In the genomic region with DNA sequence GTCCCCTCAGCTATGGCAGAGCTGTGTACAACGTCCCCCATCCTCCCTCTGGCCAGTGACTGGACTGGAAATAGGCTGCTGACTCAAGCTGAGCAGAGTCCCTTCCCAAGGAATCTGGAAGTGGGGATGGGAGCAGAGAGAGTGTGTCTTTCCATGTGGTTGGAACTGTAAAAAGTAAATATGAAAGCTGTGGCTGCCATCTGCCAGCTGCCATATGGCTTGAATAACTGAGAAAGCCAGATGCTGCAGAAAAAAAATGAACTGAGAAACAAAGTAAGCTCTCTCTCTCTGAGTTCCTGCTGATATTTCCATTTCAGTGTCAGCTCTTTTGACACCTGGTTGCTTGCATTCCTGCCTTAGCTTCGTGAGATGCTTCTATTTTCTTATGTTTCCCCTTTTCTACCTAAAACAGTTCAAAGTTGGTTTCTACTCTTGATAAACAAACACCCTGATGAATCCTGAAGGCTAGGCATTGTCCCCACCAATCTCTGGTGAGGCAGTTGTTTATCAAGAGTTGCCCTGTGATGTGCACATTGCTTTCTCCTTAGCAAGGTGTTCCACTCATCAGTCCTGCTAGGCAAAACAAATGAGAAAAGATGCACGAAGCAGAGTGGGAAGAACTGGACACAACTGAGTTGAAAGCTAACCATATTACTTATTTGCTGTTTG, we compare ENCODE assay signal across 13 cellular contexts. TPM values are rescaled to one million over a fixed set of nuclear protein-coding genes. Genes with fewer than 3 reads are reported as not detected.
DNase-seq lines count a peak whose midpoint lies in the region; ATAC-seq lines count a peak whose summit lies in the region.
"Had no signal": no experiment of that assay in that cellular context is flagged by ENCODE, and none has a peak within 500 bp of the region (broad histone marks: within the 10 kb centered on the region; RNA-seq: fewer than 3 reads in every experiment).

No MANE protein-coding gene starts in this region.

- ATAC-seq in GM21515 (IDR thresholded peaks at IDR 0.05; ENCODE audit: unreplicated experiment) (peak; percentile 76), HG03432 (IDR thresholded peaks at IDR 0.05; ENCODE audit: unreplicated experiment) (peak; percentile 64), left lobe of liver (no peak), HG03097 (IDR thresholded peaks at IDR 0.05; ENCODE audit: low FRiP score, unreplicated experiment) (no peak)
- ATAC-seq: gastrocnemius medialis, natural killer cell had no signal

- DNase-seq in EH (ENCODE audit: low read depth) (peak; percentile 81), fibroblast of gingiva (ENCODE audit: low read depth) (peak; percentile 36), NCI-H1092 (lab: John Stamatoyannopoulos, UW) (no peak), left lobe of liver (ENCODE audit: low spot score) (no peak)
- DNase-seq in stimulated activated CD4-positive, alpha-beta T cell treated with anti-CD3 and anti-CD28 coated beads, Interleukin-4, amount 100 ng/mL, for 24 hours = no peak
- DNase-seq: activated CD8-positive, alpha-beta memory T cell treated with anti-CD3 and anti-CD28 coated beads for 24 hours; C1 segment of cervical spinal cord; gastrocnemius medialis; natural killer cell; Right ventricle myocardium superior had no signal

RNA-seq across cellular contexts. Expression of a gene that starts 16.8 kb away (rescaled TPM):
- total RNA-seq in left lobe of liver = 16.2 TPM

Comparison
In these comparisons a context has a peak if more than half of its experiments do, and no peak if none do; other contexts are left out.
1. DNase-seq: peak in EH (single experiment) and fibroblast of gingiva (single experiment); none in NCI-H1092 (single experiment), left lobe of liver (single experiment) and stimulated activated CD4-positive, alpha-beta T cell treated with anti-CD3 and anti-CD28 coated beads, Interleukin-4, amount 100 ng/mL, for 24 hours (single experiment).
2. ATAC-seq: peak in GM21515 (single experiment) and HG03432 (single experiment); none in left lobe of liver (single experiment) and HG03097 (single experiment).